In genomic region chr17:29874931-29875596, GRCh38 we compare ENCODE assay signal across 25 cellular contexts. TPM values are rescaled to one million over a fixed set of nuclear protein-coding genes. Genes with fewer than 3 reads are reported as not detected.
DNase-seq lines count a peak whose midpoint lies in the region; ATAC-seq, FAIRE-seq and TF ChIP-seq lines count a peak whose summit lies in the region.
"Had no signal": no experiment of that assay in that cellular context is flagged by ENCODE, and none has a peak within 500 bp of the region (broad histone marks: within the 10 kb centered on the region; RNA-seq: fewer than 3 reads in every experiment).

No MANE protein-coding gene starts in this region.

- no peak overlapping the region for H3K27ac ChIP-seq in GM12878 (ENCODE audit: control insufficient read depth, insufficient read depth)
- peak overlapping the region; percentile 53 for H3K27ac ChIP-seq in neutrophil
- H3K27ac ChIP-seq: BLaER1 had no signal

- peaks cover 17% of the 10 kb centered on the region for H3K36me3 Mint-ChIP-seq in IgD-negative memory B cell

- SMC1A ChIA-PET in GM12878 (lab: Charles Lee; ENCODE audit: uncharacterized antibody, unreplicated experiment) = interaction anchor here (0.9 to 4.1 kb wide), 5 partner anchors 25 to 67 kb away, joined by 3 to 27 read pairs (median 3); partner anchors contain the start of gene SSH2

- H3K4me2 ChIP-seq in GM12878 (ENCODE audit: control insufficient read depth, insufficient read depth) = no peak overlapping the region
- H3K4me2 ChIP-seq: BLaER1 had no signal

- H3K36me3 ChIP-seq in GM12878 (ENCODE audit: control insufficient read depth in 2 of 2, insufficient read depth in 2 of 2, low read length in 1 of 2) (no peaks in the 10 kb centered on the region), neutrophil (no peaks in the 10 kb centered on the region)
- H3K36me3 ChIP-seq: MG63 had no signal

- FAIRE-seq in GM12878 (lab: Jason Lieb, UNC) (no peak), urothelium cell line (lab: Jason Lieb, UNC) (no peak)
- FAIRE-seq: GM12891, RCC 7860 had no signal

- intact Hi-C loops in GM12878 (cut with micrococcal nuclease; ENCODE audit: unreplicated experiment) = no loop called here

- TF ChIP-seq CTCF in GM12878 (IDR thresholded peaks at IDR 0.05 in 2 of 3, conservative IDR thresholded peaks at IDR 0.05 in 1 of 3; ENCODE audit: control insufficient read depth in 2 of 3, extremely low read depth in 1 of 3, insufficient read depth in 1 of 3, low read depth in 3 of 3, low read length in 3 of 3) (no peak), neutrophil (IDR thresholded peaks at IDR 0.05) (no peak)

- H3K4me1 ChIP-seq in GM12878 (ENCODE audit: control insufficient read depth, insufficient read depth, low read length) (no peaks in the 10 kb centered on the region), neutrophil (ENCODE audit: control insufficient read depth in 1 of 2, insufficient read depth in 1 of 2, low read depth in 1 of 2, low read length in 1 of 2) (peaks cover 5 to 20% of the 10 kb centered on the region in 2 experiments)
- H3K4me1 ChIP-seq: Caco-2 had no signal

- H3K4me3 ChIP-seq in GM12878 (no peak overlapping the region), neutrophil (ENCODE audit: low read depth in 1 of 2, low read length in 1 of 2) (no peak overlapping the region)
- H3K4me3 ChIP-seq: BLaER1, MG63 had no signal

- POLR2A ChIA-PET in GM12878 (lab: Charles Lee) = interaction anchor here (0.7 to 0.9 kb wide), 3 partner anchors 44 to 223 kb away, joined by 3 read pairs; no protein-coding TSS in a partner anchor

- H4K20me1 ChIP-seq in GM12878 (ENCODE audit: control insufficient read depth, insufficient read depth) = no peaks in the 10 kb centered on the region

- H3K9me3 Mint-ChIP-seq in IgD-negative memory B cell = no peaks in the 10 kb centered on the region
- H3K9me3 Mint-ChIP-seq: CD4-positive, alpha-beta T cell; H9; HFFc6 had no signal

- BruUV-seq in GM12878 (replicated peaks; lab: Mats Ljungman, UMichigan) = TSS peak; percentile 34

- no peaks in the 10 kb centered on the region for H3K27me3 Mint-ChIP-seq in IgD-negative memory B cell
- H3K27me3 Mint-ChIP-seq: CD4-positive, alpha-beta T cell had no signal

- no peak for TF ChIP-seq RAD21 in GM12878 (IDR thresholded peaks at IDR 0.05; ENCODE audit: insufficient read depth, low read depth, low read length)

- H3K9me3 ChIP-seq in GM12878 (replicated peaks; ENCODE audit: control insufficient read depth, insufficient read depth, low read length) (no peaks in the 10 kb centered on the region), neutrophil (no peaks in the 10 kb centered on the region)
- H3K9me3 ChIP-seq: Caco-2, MG63 had no signal

- H3K27ac Mint-ChIP-seq in IgD-negative memory B cell = peak overlapping the region in 2 of 3 donors; percentile 65 to 76
- H3K27ac Mint-ChIP-seq: CD4-positive, alpha-beta T cell; H9; HFFc6 had no signal

- RAD21 ChIA-PET in GM12878 (lab: Charles Lee; ENCODE audit: unreplicated experiment) = interaction anchor here (0.5 to 1.2 kb wide), 2 partner anchors 25 to 235 kb away, joined by 3 read pairs; no protein-coding TSS in a partner anchor

- ATAC-seq in GM12878 = no peak
- no peak for ATAC-seq in GM18873 (IDR thresholded peaks at IDR 0.05; ENCODE audit: low FRiP score, unreplicated experiment)

- WGBS in GM12878 (ENCODE audit: insufficient coverage, insufficient replicate concordance, low lambda C conversion rate, missing lambda C conversion rate) = 94% methylated on average over 1 of the region's 1 CpG

- peak; percentile 21 for DNase-seq in RKO (ENCODE audit: low spot score)
- DNase-seq in GM12878 (ENCODE audit: low read depth, low spot score) = no peak
- no peak for DNase-seq in NCI-H146 treated with DMSO at 0.1 percent for 48 hours (lab: John Stamatoyannopoulos, UW; ENCODE audit: unreplicated experiment)
- no peak for DNase-seq in urothelium cell line (ENCODE audit: low spot score)
- DNase-seq: Caco-2; CD4-positive, alpha-beta T cell; DMS 273 treated with DMSO at 0.1 percent for 48 hours; DND-41; H9; HFFc6; MG63; NCI-H1048; NCI-H1436 treated with DMSO at 0.1 percent for 48 hours; NCI-H2029; NCI-H2227 treated with DMSO at 0.1 percent for 48 hours; NCI-H510A treated with DMSO at 0.1 percent for 48 hours; NCI-H774; NK-92 treated with Interleukin-12 subunit alpha and Interleukin-12 subunit beta, amount 100 ng/mL, for 24 hours; Right ventricle myocardium superior had no signal

- H3K27me3 ChIP-seq in GM12878 (replicated peaks in 1 of 2; ENCODE audit: control insufficient read depth in 2 of 2, insufficient read depth in 2 of 2, low read length in 1 of 2) (no peaks in the 10 kb centered on the region), neutrophil (no peaks in the 10 kb centered on the region)
- H3K27me3 ChIP-seq: BLaER1, MG63 had no signal

- H2AFZ ChIP-seq in GM12878 (ENCODE audit: control insufficient read depth, low read depth, low read length) = no peak overlapping the region

- H3K79me2 ChIP-seq in GM12878 (ENCODE audit: control insufficient read depth, insufficient read depth, low read length) = no peaks in the 10 kb centered on the region

- CTCF ChIA-PET in GM12878 (lab: Yijun Ruan, JAX) = no interaction called here

- no peak overlapping the region for H3K9ac ChIP-seq in GM12878 (ENCODE audit: control insufficient read depth, insufficient read depth, low read length)
- H3K9ac ChIP-seq: BLaER1 had no signal

- peak overlapping the region in 1 of 4 donors; percentile 42 for H3K4me3 Mint-ChIP-seq in IgD-negative memory B cell
- H3K4me3 Mint-ChIP-seq: CD4-positive, alpha-beta T cell; H9; HFFc6 had no signal

- TF ChIP-seq POLR2A in GM12878 (IDR thresholded peaks at IDR 0.05; ENCODE audit: low read depth, low read length) = no peak

- TF ChIP-seq EP300 in GM12878 (IDR thresholded peaks at IDR 0.05; ENCODE audit: borderline replicate concordance in 1 of 2, control insufficient read depth in 1 of 2, low read depth in 2 of 2, low read length in 2 of 2) = no peak

- in situ Hi-C loops in GM12878 (cut with MboI) = no loop called here

- H3K4me1 Mint-ChIP-seq in IgD-negative memory B cell = peaks cover 19 to 38% (median 33%) of the 10 kb centered on the region in 3 donors

TF ChIP-seq in GM12878, 131 proteins besides CTCF, POLR2A, EP300 and RAD21 (continues in another document):
- no peak for TF ChIP-seq REST (IDR thresholded peaks at IDR 0.05; ENCODE audit: low read depth, low read length)
- TF ChIP-seq TCF3 (IDR thresholded peaks at IDR 0.05; ENCODE audit: borderline replicate concordance, insufficient read depth, low read depth, low read length) = no peak
- TF ChIP-seq SIX5 (IDR thresholded peaks at IDR 0.05; ENCODE audit: low read depth, low read length, severe bottlenecking) = no peak
- no peak for TF ChIP-seq CHD4 (IDR thresholded peaks at IDR 0.05)
- no peak for TF ChIP-seq SUZ12 (IDR thresholded peaks at IDR 0.05; ENCODE audit: unreplicated experiment)
- no peak for TF ChIP-seq NBN (IDR thresholded peaks at IDR 0.05)
- no peak for TF ChIP-seq ATF3 (IDR thresholded peaks at IDR 0.05; ENCODE audit: borderline replicate concordance, extremely low read depth, low read depth, low read length)
- TF ChIP-seq CBX3 (IDR thresholded peaks at IDR 0.05; ENCODE audit: borderline replicate concordance, low read depth) = no peak
- no peak for TF ChIP-seq TCF12 (IDR thresholded peaks at IDR 0.05; ENCODE audit: low read depth, low read length)

RNA-seq across cellular contexts. Expression of gene SSH2, which starts 55.0 kb away (rescaled TPM):
- polyA plus RNA-seq in IgD-negative memory B cell = 51.6 TPM
- 242 and 253 TPM in 2 replicates for total RNA-seq in GM12878 (2013; cell fraction: nucleolus; rRNA removed)
- 29.6 and 31.2 TPM in 2 replicates for total RNA-seq in GM12878 (2014; rRNA removed)
- 33.5 and 36.9 TPM in 2 replicates for total RNA-seq in GM12878 (2014; rRNA removed; fragmentation: Illumina TruSeq; extraction: Trizol)
- total RNA-seq in GM12878 (2021) = 45.1 and 49.8 TPM in 2 replicates
- 21.6 TPM for polyA plus RNA-seq in GM12878 (2011; ENCODE audit: low read depth)
- polyA plus RNA-seq in GM12878 (2011; rRNA removed) = 65.9 and 72.0 TPM in 2 replicates
- polyA plus RNA-seq in GM12878 (2011; cell fraction: cytosol; rRNA removed) = 44.1 and 49.3 TPM in 2 replicates
- 57.6 and 60.1 TPM in 2 replicates for polyA plus RNA-seq in GM12878 (2011; cell fraction: nucleus; rRNA removed)
- 32.0 and 33.4 TPM in 2 replicates for polyA plus RNA-seq in GM12878 (2012)
- polyA plus RNA-seq in GM12878 (2014; fragmentation: Illumina TruSeq; extraction: Trizol) = 34.5 and 38.1 TPM in 2 replicates
- 10 to 100 TPM in 1 of 2 experiments, 1 to 10 TPM in 1; 9.3 to 15.3 TPM for polyA plus RNA-seq in GM12878 (2014; fragmentation: Nextera tagmentation; extraction: Ambion mirVana)
- polyA plus RNA-seq in GM12878 (2014; rRNA removed) = 31.4 and 32.4 TPM in 2 replicates
- polyA plus RNA-seq in GM12878 (2016; fragmentation: Nextera tagmentation; extraction: Ambion mirVana) = 10 to 100 TPM; 37.0 to 40.9 TPM
- polyA minus RNA-seq in GM12878 (2011; rRNA and poly(A)+ RNA removed) = 151 and 236 TPM in 2 replicates
- polyA minus RNA-seq in GM12878 (2011; cell fraction: cytosol; rRNA and poly(A)+ RNA removed) = 53.9 and 54.5 TPM in 2 replicates
- polyA minus RNA-seq in GM12878 (2011; cell fraction: nucleus; rRNA and poly(A)+ RNA removed) = 57.7 and 94.9 TPM in 2 replicates
